ENCODE assay signal across 6 cellular contexts in genomic region chr17:7221281-7222092, GRCh38. TPM values are rescaled to one million over a fixed set of nuclear protein-coding genes. Genes with fewer than 3 reads are reported as not detected.
DNase-seq lines count a peak whose midpoint lies in the region; ATAC-seq, FAIRE-seq and TF ChIP-seq lines count a peak whose summit lies in the region.

No MANE protein-coding gene starts in this region.

- no peaks in the 10 kb centered on the region for H3K27me3 Mint-ChIP-seq in T-cell

- CTCF ChIA-PET in A549 (lab: Yijun Ruan, JAX): interaction anchor here (0.6 to 10.0 kb wide), 26 partner anchors 12 to 644 kb away, joined by 3 to 169 read pairs (median 4); partner anchors contain the start of genes DVL2, GABARAP and PHF23
- CTCF ChIA-PET in T-cell (lab: Charles Lee): interaction anchor here in 1 of 2 donors (0.5 to 1.7 kb wide), 10 partner anchors 11 to 377 kb away, joined by 3 to 12 read pairs (median 4); partner anchors contain the start of genes GABARAP, PHF23 and TMEM102

- no peaks in the 10 kb centered on the region for H3K27me3 ChIP-seq in iPS-18a (ENCODE audit: control insufficient read depth, insufficient read depth, low read length)
- H3K27me3 ChIP-seq in aorta (ENCODE audit: control insufficient read depth in 1 of 2, insufficient read depth in 2 of 2, low read length in 1 of 2): no peaks in the 10 kb centered on the region

- peak overlapping the region; percentile 36 to 91 (median 90) for H3K4me3 Mint-ChIP-seq in T-cell

- peaks cover 39 to 44% (median 40%) of the 10 kb centered on the region in 3 donors for H3K4me1 Mint-ChIP-seq in T-cell

- peaks cover 11% of the 10 kb centered on the region for H3K36me3 Mint-ChIP-seq in T-cell

- H3K36me3 ChIP-seq in iPS-18a (ENCODE audit: control insufficient read depth, low read depth, low read length) (peaks cover 41% of the 10 kb centered on the region), aorta (ENCODE audit: control insufficient read depth in 1 of 2, insufficient read depth in 2 of 2, low read length in 1 of 2) (peaks cover 0 to 6% of the 10 kb centered on the region in 2 donors)

- POLR2A ChIA-PET in A549 (lab: Yijun Ruan, JAX) (interaction anchor here (0.8 to 2.7 kb wide), 8 partner anchors 8 to 93 kb away, joined by 3 to 63 read pairs (median 4); partner anchors contain the start of genes DVL2, GABARAP, PHF23 and SLC2A4), T-cell (lab: Charles Lee) (no interaction called here)

- intact Hi-C loops in aorta (cut with DNase I): no loop called here

- DNase-seq in A549 (ENCODE audit: low read depth in 1 of 2, low spot score in 1 of 2): no peak
- DNase-seq in T-cell: no peak
- DNase-seq in islet precursor cell: no peak
- no peak for DNase-seq in aorta

- ATAC-seq in A549 (peak in 1 of 2 experiments; percentile 0; a peak in 2 of 6 replicates), T-cell (replicated peaks in 1 of 4) (no peak), aorta (ENCODE audit: low FRiP score) (no peak)
- no peak for ATAC-seq in activated CD4-positive, CD25-positive, alpha-beta regulatory T cell treated with anti-CD3 and anti-CD28 coated beads, Interleukin-2, amount 50 U/mL, for 24 hours

- no peaks in the 10 kb centered on the region for H3K9me3 Mint-ChIP-seq in T-cell

- no peak for TF ChIP-seq RAD21 in A549 (conservative IDR thresholded peaks at IDR 0.05 in 1 of 2, IDR thresholded peaks at IDR 0.05 in 1 of 2)

- no peak overlapping the region for H3K9ac ChIP-seq in iPS-18a (ENCODE audit: low read length)

- FAIRE-seq in A549 (lab: Jason Lieb, UNC): no peak

- WGBS in A549 (ENCODE audit: missing lambda C conversion rate): 90% methylated on average over 10 of the region's 10 CpGs
- 58 to 60% methylated on average over 10 of the region's 10 CpGs for WGBS in aorta, 2 donors

- peak overlapping the region; percentile 90 to 92 for H3K27ac Mint-ChIP-seq in T-cell

- H3K27ac ChIP-seq in A549 (peak overlapping the region in 1 of 2 experiments; percentile 98; a peak in 4 of 6 replicates), iPS-18a (ENCODE audit: low read length) (no peak overlapping the region), aorta (ENCODE audit: low read depth in 1 of 2, low read length in 2 of 2) (no peak overlapping the region)

- H3K4me1 ChIP-seq in A549 (peaks cover 36% of the 10 kb centered on the region), iPS-18a (ENCODE audit: control insufficient read depth, low read depth, low read length) (peaks cover 27% of the 10 kb centered on the region), aorta (ENCODE audit: control insufficient read depth in 1 of 2, insufficient read depth in 2 of 2, low read length in 2 of 2) (no peaks in the 10 kb centered on the region)

- H3K4me2 ChIP-seq in A549: peak overlapping the region; percentile 86

- H3K4me3 ChIP-seq in A549 (no peak overlapping the region), iPS-18a (ENCODE audit: low read length) (peak overlapping the region; percentile 92), aorta (ENCODE audit: low read length in 2 of 2) (no peak overlapping the region)

- no peak for TF ChIP-seq POLR2A in A549 (IDR thresholded peaks at IDR 0.05; ENCODE audit: low read length)

- H3K9me3 ChIP-seq in A549 (no peaks in the 10 kb centered on the region), iPS-18a (ENCODE audit: control insufficient read depth, low read depth, low read length) (no peaks in the 10 kb centered on the region), aorta (ENCODE audit: control insufficient read depth, low read length) (no peaks in the 10 kb centered on the region)

- no peak for TF ChIP-seq CTCF in A549 (IDR thresholded peaks at IDR 0.05)

- no peak for TF ChIP-seq EP300 in A549 (IDR thresholded peaks at IDR 0.05)

TF ChIP-seq in A549, 52 proteins besides CTCF, POLR2A, EP300 and RAD21:
- TF ChIP-seq PBX3 (IDR thresholded peaks at IDR 0.05) (peak; percentile 14), RCOR1 (IDR thresholded peaks at IDR 0.05; ENCODE audit: low read depth, low read length) (no peak)

RNA-seq across cellular contexts. Expression of gene ACADVL, which starts 1.7 kb away (rescaled TPM):
- 238 and 288 TPM in 2 replicates for polyA plus RNA-seq in A549 (2011; rRNA removed)
- polyA plus RNA-seq in A549 (2012; cell fraction: cytosol; rRNA removed): 382 and 426 TPM in 2 replicates
- polyA plus RNA-seq in A549 (2012; cell fraction: nucleus; rRNA removed): 3,030 and 3,491 TPM in 2 replicates
- 392 to 429 TPM (median 425 TPM) in 3 replicates for polyA plus RNA-seq in A549 (2017; fragmentation: RNase III; extraction: RNeasy Plus Mini Kit Qiagen cat#74134 plus additional on column Dnase treatment)
- 239 and 248 TPM in 2 replicates for polyA minus RNA-seq in A549 (2011; rRNA and poly(A)+ RNA removed)
- 100 to 1,000 TPM; 275 to 424 (median 385) TPM for total RNA-seq in T-cell
- 100 to 1,000 TPM; 387 to 486 TPM for total RNA-seq in aorta
- 1,000 to 10,000 TPM in 1 of 2 donors, 100 to 1,000 TPM in 1; 159 to 1,724 TPM for polyA plus RNA-seq in aorta

RNA-seq across cellular contexts. Expression of gene DLG4, which starts 1.9 kb away (rescaled TPM):
- 8.3 and 9.2 TPM in 2 replicates for polyA plus RNA-seq in A549 (2011; rRNA removed)
- 10.9 and 12.1 TPM in 2 replicates for polyA plus RNA-seq in A549 (2012; cell fraction: cytosol; rRNA removed)
- polyA plus RNA-seq in A549 (2012; cell fraction: nucleus; rRNA removed): 29.1 and 29.3 TPM in 2 replicates
- 16.1 to 22.6 TPM (median 21.3 TPM) in 3 replicates for polyA plus RNA-seq in A549 (2017; fragmentation: RNase III; extraction: RNeasy Plus Mini Kit Qiagen cat#74134 plus additional on column Dnase treatment)
- 10.5 and 12.4 TPM in 2 replicates for polyA minus RNA-seq in A549 (2011; rRNA and poly(A)+ RNA removed)
- 10 to 100 TPM in 2 of 5 donors, 1 to 10 TPM in 3; 8.1 to 13.6 (median 9.3) TPM for total RNA-seq in T-cell
- total RNA-seq in aorta: 10 to 100 TPM; 23.3 to 54.7 TPM
- polyA plus RNA-seq in aorta: 10 to 100 TPM in 1 of 2 donors, 1 to 10 TPM in 1; 6.6 to 15.4 TPM

RNA-seq across cellular contexts. Expression of gene DVL2, which starts 12.8 kb away (rescaled TPM):
- polyA plus RNA-seq in A549 (2011; rRNA removed): 5.7 and 9.6 TPM in 2 replicates
- polyA plus RNA-seq in A549 (2012; cell fraction: cytosol; rRNA removed): 6.5 and 9.2 TPM in 2 replicates
- 13.8 and 22.3 TPM in 2 replicates for polyA plus RNA-seq in A549 (2012; cell fraction: nucleus; rRNA removed)
- polyA plus RNA-seq in A549 (2017; fragmentation: RNase III; extraction: RNeasy Plus Mini Kit Qiagen cat#74134 plus additional on column Dnase treatment): 30.7 to 40.4 TPM (median 37.7 TPM) in 3 replicates
- polyA minus RNA-seq in A549 (2011; rRNA and poly(A)+ RNA removed): 27.8 and 36.3 TPM in 2 replicates
- 10 to 100 TPM; 48.2 to 76.3 (median 70.4) TPM for total RNA-seq in T-cell
- total RNA-seq in aorta: 10 to 100 TPM; 25.2 to 45.6 TPM
- 10 to 100 TPM; 10.0 to 25.0 TPM for polyA plus RNA-seq in aorta

RNA-seq across cellular contexts. Expression of gene PHF23, which starts 17.8 kb away (rescaled TPM):
- polyA plus RNA-seq in A549 (2011; rRNA removed): 52.1 and 61.2 TPM in 2 replicates
- polyA plus RNA-seq in A549 (2012; cell fraction: cytosol; rRNA removed): 43.2 and 48.2 TPM in 2 replicates
- 28.6 and 32.6 TPM in 2 replicates for polyA plus RNA-seq in A549 (2012; cell fraction: nucleus; rRNA removed)
- polyA plus RNA-seq in A549 (2017; fragmentation: RNase III; extraction: RNeasy Plus Mini Kit Qiagen cat#74134 plus additional on column Dnase treatment): 70.9 to 80.2 TPM (median 79.1 TPM) in 3 replicates
- 66.5 and 74.4 TPM in 2 replicates for polyA minus RNA-seq in A549 (2011; rRNA and poly(A)+ RNA removed)
- 10 to 100 TPM; 13.3 to 51.6 (median 43.5) TPM for total RNA-seq in T-cell
- total RNA-seq in aorta: 10 to 100 TPM; 24.4 to 30.8 TPM
- 10 to 100 TPM; 19.2 to 28.4 TPM for polyA plus RNA-seq in aorta

RNA-seq across cellular contexts. Expression of gene GABARAP, which starts 20.8 kb away (rescaled TPM):
- polyA plus RNA-seq in A549 (2011; rRNA removed) (399 and 502 TPM in 2 replicates), A549 (2017; fragmentation: RNase III; extraction: RNeasy Plus Mini Kit Qiagen cat#74134 plus additional on column Dnase treatment) (431 to 510 TPM (median 504 TPM) in 3 replicates), aorta (100 to 1,000 TPM; 801 to 895 TPM)
- polyA plus RNA-seq in A549 (2012; cell fraction: cytosol; rRNA removed): 329 and 360 TPM in 2 replicates
- polyA plus RNA-seq in A549 (2012; cell fraction: nucleus; rRNA removed): 93.2 and 184 TPM in 2 replicates
- polyA minus RNA-seq in A549 (2011; rRNA and poly(A)+ RNA removed): 305 and 331 TPM in 2 replicates
- total RNA-seq in T-cell (100 to 1,000 TPM; 197 to 278 (median 276) TPM), aorta (100 to 1,000 TPM; 405 to 430 TPM)
